26 cellular contexts compared by ENCODE assay signal in the genomic region with DNA sequence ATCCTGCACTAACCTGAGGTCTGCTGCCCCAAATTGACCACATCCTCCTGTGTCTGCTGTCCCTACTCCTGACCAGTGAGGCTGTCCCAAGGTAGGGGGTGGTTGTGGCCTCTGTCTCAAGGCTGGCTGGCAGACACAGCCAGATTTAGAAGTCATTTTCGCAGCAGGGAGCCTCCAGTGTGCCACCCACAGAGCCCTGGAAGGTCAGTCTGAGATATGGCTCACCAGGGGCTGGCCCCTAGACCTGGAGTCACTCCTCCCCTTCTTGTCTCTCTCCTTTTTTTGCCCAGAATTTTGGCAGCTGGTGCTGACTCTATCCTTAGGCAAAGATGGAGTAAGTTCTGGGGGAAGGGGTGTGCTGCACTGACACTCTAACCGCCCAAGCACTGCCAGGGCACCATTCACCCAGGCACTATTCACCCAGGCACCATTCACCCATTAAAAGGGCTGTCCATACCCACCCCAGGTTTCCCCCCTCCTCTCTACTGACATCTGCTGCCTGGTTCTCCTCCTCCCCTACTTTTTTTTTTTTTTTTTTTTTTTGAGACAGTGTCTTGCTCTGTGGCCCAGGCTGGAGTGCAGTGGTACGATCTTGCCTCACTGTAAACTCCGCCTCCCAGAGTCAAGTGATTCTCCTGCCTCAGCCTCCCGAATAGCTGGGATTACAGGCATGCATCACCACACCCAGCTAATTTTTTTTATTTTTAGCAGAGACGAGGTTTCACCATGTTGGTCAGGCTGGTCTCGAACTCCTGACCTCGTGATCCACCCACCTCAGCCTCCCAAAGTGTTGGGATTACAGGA. TPM values are rescaled to one million over a fixed set of nuclear protein-coding genes. Genes with fewer than 3 reads are reported as not detected.
DNase-seq lines count a peak whose midpoint lies in the region; ATAC-seq, FAIRE-seq and TF ChIP-seq lines count a peak whose summit lies in the region.
"Had no signal": no experiment of that assay in that cellular context is flagged by ENCODE, and none has a peak within 500 bp of the region (broad histone marks: within the 10 kb centered on the region; RNA-seq: fewer than 3 reads in every experiment).

No MANE protein-coding gene starts in this region.

- H3K9me3 Mint-ChIP-seq in endodermal cell: no peaks in the 10 kb centered on the region
- H3K9me3 Mint-ChIP-seq: CD4-positive, CD25-positive, alpha-beta regulatory T cell; T-cell had no signal

- H2BK5ac ChIP-seq in H1 (ENCODE audit: low read depth, low read length): no peak overlapping the region; the same call in 1 of the 2 replicates

- no peak overlapping the region for H3K23ac ChIP-seq in H1 (ENCODE audit: insufficient read length)

- no peaks in the 10 kb centered on the region for H3K36me3 Mint-ChIP-seq in endodermal cell (ENCODE audit: low read depth)
- H3K36me3 Mint-ChIP-seq: CD4-positive, CD25-positive, alpha-beta regulatory T cell; T-cell had no signal

- H4K20me1 ChIP-seq in KMS-11 (ENCODE audit: insufficient read depth): no peaks in the 10 kb centered on the region
- H4K20me1 ChIP-seq in H1 (replicated peaks in 1 of 2; ENCODE audit: control insufficient read depth in 1 of 2, insufficient read depth in 2 of 2, low read length in 2 of 2): peaks cover 0 to 4% of the 10 kb centered on the region in 2 experiments

- H3K18ac ChIP-seq in H1 (ENCODE audit: extremely low read depth, low read length): no peak overlapping the region

- H2BK15ac ChIP-seq in H1 (ENCODE audit: low read length): peak overlapping the region; percentile 95; the same call in 1 of the 2 replicates

- no peak overlapping the region for H3K27ac Mint-ChIP-seq in endodermal cell
- H3K27ac Mint-ChIP-seq: T-cell had no signal

- H3K4me3 Mint-ChIP-seq in endodermal cell: no peak overlapping the region
- H3K4me3 Mint-ChIP-seq: CD4-positive, CD25-positive, alpha-beta regulatory T cell; T-cell had no signal

- no peak overlapping the region for H2BK120ac ChIP-seq in H1 (replicated peaks; ENCODE audit: low read depth, low read length)

- no peak overlapping the region for H3K56ac ChIP-seq in H1 (replicated peaks; ENCODE audit: insufficient read length, low read depth, low read length)

- no peak for TF ChIP-seq POLR2A in H1 (IDR thresholded peaks at IDR 0.05; ENCODE audit: control extremely low read depth in 1 of 2, low read depth in 2 of 2, low read length in 2 of 2)

- H3K79me2 ChIP-seq in KMS-11 (ENCODE audit: insufficient read depth, low read depth) (no peaks in the 10 kb centered on the region), H1 (ENCODE audit: control insufficient read depth in 1 of 2, insufficient read depth in 2 of 2, low read length in 2 of 2) (no peaks in the 10 kb centered on the region)

- in situ Hi-C loops in KBM-7 (cut with MboI; ENCODE audit: low pct_unique_long_range_greater_than_20kb, low sequenced_read_pairs): no loop called here

- 70% methylated on average over 7 of the region's 8 CpGs; no CpG with 5 or more reads in 1 of the 2 experiments for WGBS in H1 (ENCODE audit: extremely low coverage in 1 of 2, insufficient coverage in 1 of 2, insufficient read length in 1 of 2, insufficient replicate concordance in 2 of 2, low coverage in 1 of 2, low lambda C conversion rate in 2 of 2, missing lambda C conversion rate in 1 of 2), 2 experiments
- WGBS in endodermal cell (ENCODE audit: insufficient coverage in 1 of 2, insufficient read length in 1 of 2), 2 experiments: 81 to 89% methylated on average over 6 to 8 of the region's 8 CpGs

- H3K9ac ChIP-seq in KMS-11: no peak overlapping the region
- H3K9ac ChIP-seq in H1 (replicated peaks in 1 of 4; ENCODE audit: extremely low read depth in 1 of 4, low read depth in 3 of 4, low read length in 3 of 4): no peak overlapping the region
- H3K9ac ChIP-seq in endodermal cell (ENCODE audit: extremely low read depth, low read length, poor library complexity, severe bottlenecking): no peak overlapping the region
- H3K9ac ChIP-seq: GM23248 had no signal

- H3K79me1 ChIP-seq in H1 (ENCODE audit: low read depth, low read length): no peaks in the 10 kb centered on the region

- DNase-seq in DMS53 (lab: John Stamatoyannopoulos, UW) (peak; percentile 50), DMS53 treated with DMSO at 0.1 percent for 48 hours (lab: John Stamatoyannopoulos, UW; ENCODE audit: unreplicated experiment) (no peak), A172 (ENCODE audit: low spot score) (peak; percentile 52), H1 (ENCODE audit: low read depth in 1 of 2, low spot score in 2 of 2) (no peak), KBM-7 (no peak), endodermal cell (no peak)
- DNase-seq: CD4-positive, CD25-positive, alpha-beta regulatory T cell; COR-L47; DMS 273 treated with DMSO at 0.1 percent for 48 hours; GDM1; GM23248; Karpas-422; NCI-H1092; NCI-H524 treated with DMSO at 0.1 percent for 48 hours; RPMI8226; SIG-M5; T-cell had no signal

- H2AK5ac ChIP-seq in H1 (ENCODE audit: low read depth, low read length): no peak overlapping the region; the same call in 1 of the 2 replicates

- no peak for TF ChIP-seq RAD21 in H1 (IDR thresholded peaks at IDR 0.05 in 1 of 2, conservative IDR thresholded peaks at IDR 0.05 in 1 of 2; ENCODE audit: low read depth in 2 of 2, low read length in 2 of 2)

- peaks cover 16% of the 10 kb centered on the region for H3K4me1 Mint-ChIP-seq in endodermal cell

- H4K91ac ChIP-seq in H1 (replicated peaks; ENCODE audit: insufficient read length, low read length): no peak overlapping the region

- H3K27me3 ChIP-seq in KMS-11 (ENCODE audit: insufficient read depth, low read depth) (peaks cover 4% of the 10 kb centered on the region), H1 (replicated peaks in 1 of 4; ENCODE audit: control insufficient read depth in 3 of 4, extremely low read depth in 1 of 4, insufficient read depth in 3 of 4, low read length in 3 of 4) (peaks cover 24 to 55% (median 45%) of the 10 kb centered on the region in 4 experiments), endodermal cell (ENCODE audit: control insufficient read depth, insufficient read depth, low read length, poor library complexity, severe bottlenecking) (peaks cover 62% of the 10 kb centered on the region)

- no peak overlapping the region for H4K5ac ChIP-seq in H1 (ENCODE audit: insufficient read length, low read depth, low read length)

- H2BK20ac ChIP-seq in H1 (ENCODE audit: low read length): 0 out of 2 replicates have a peak overlapping the region, but pooled peaks have one; percentile 18

- H3K4ac ChIP-seq in H1 (replicated peaks; ENCODE audit: insufficient read length, low read depth, low read length): no peak overlapping the region

- H3K23me2 ChIP-seq in H1 (ENCODE audit: low read depth, low read length): no peaks in the 10 kb centered on the region; the same call in 1 of the 2 replicates

- no peak for ATAC-seq in HG02642 (IDR thresholded peaks at IDR 0.05; ENCODE audit: poor library complexity, unreplicated experiment)
- ATAC-seq: HCT116, SK-N-SH treated with all-trans-retinoic acid at 6 μM for 48 hours, T-cell had no signal

- H3K27me3 Mint-ChIP-seq in endodermal cell (ENCODE audit: insufficient read depth): peaks cover 76% of the 10 kb centered on the region

- H3K9me3 ChIP-seq in H1 (ENCODE audit: insufficient read depth in 2 of 2, low read depth in 1 of 2, low read length in 1 of 2) (no peaks in the 10 kb centered on the region), endodermal cell (ENCODE audit: control insufficient read depth, low read length) (no peaks in the 10 kb centered on the region)

- no peak overlapping the region for H4K8ac ChIP-seq in H1 (ENCODE audit: extremely low read depth, insufficient read depth, low read length)

- CTCF ChIA-PET in H1 (lab: Charles Lee; ENCODE audit: partially characterized antibody): interaction anchor here (1.3 to 40.8 kb wide), 6 partner anchors 0 to 352 kb away, joined by 4 to 1336 read pairs (median 110); partner anchors contain the start of genes ARF3, DDN, PRKAG1 and WNT1

- peaks cover 21% of the 10 kb centered on the region for H3K4me1 ChIP-seq in KMS-11 (ENCODE audit: low read depth, poor library complexity, severe bottlenecking)
- H3K4me1 ChIP-seq in H1 (replicated peaks in 1 of 4; ENCODE audit: control insufficient read depth in 3 of 4, insufficient read depth in 4 of 4, low read length in 3 of 4): peaks cover 2 to 8% (median 4%) of the 10 kb centered on the region in 4 experiments; a peak in 5 of 7 replicates
- peaks cover 8% of the 10 kb centered on the region for H3K4me1 ChIP-seq in endodermal cell (ENCODE audit: control insufficient read depth, insufficient read depth, low read length)

- no peak for FAIRE-seq in H1 (lab: Jason Lieb, UNC)
- FAIRE-seq: GM19239 had no signal

- H3K4me3 ChIP-seq in KMS-11 (IDR thresholded peaks at IDR 0.05; ENCODE audit: insufficient read depth, low read depth, low read length): no peak overlapping the region
- no peak overlapping the region for H3K4me3 ChIP-seq in H1 (ENCODE audit: extremely low read depth in 1 of 4, insufficient read depth in 2 of 4, low read depth in 3 of 4, low read length in 4 of 4)
- H3K4me3 ChIP-seq in endodermal cell (ENCODE audit: low read length): no peak overlapping the region
- H3K4me3 ChIP-seq: GM23248 had no signal

- H2AFZ ChIP-seq in KMS-11 (ENCODE audit: low read depth) (0 out of 2 replicates have a peak overlapping the region, but pooled peaks have one; percentile 3), H1 (ENCODE audit: low read length) (no peak overlapping the region)
- H2AFZ ChIP-seq: GM23248 had no signal

- no peak for TF ChIP-seq CTCF in KMS-11 (conservative IDR thresholded peaks at IDR 0.05; ENCODE audit: low read depth, low read length)
- TF ChIP-seq CTCF in H1 (IDR thresholded peaks at IDR 0.05; ENCODE audit: control extremely low read depth in 1 of 3, insufficient read depth in 1 of 3, low read depth in 1 of 3, low read length in 3 of 3): no peak
- TF ChIP-seq CTCF in endodermal cell (conservative IDR thresholded peaks at IDR 0.05): no peak

- H3K27ac ChIP-seq in KMS-11: no peak overlapping the region
- H3K27ac ChIP-seq in H1 (ENCODE audit: low read depth, low read length): no peak overlapping the region
- H3K27ac ChIP-seq in endodermal cell (ENCODE audit: low read depth, low read length): no peak overlapping the region
- H3K27ac ChIP-seq: 22Rv1, GM23248 had no signal

- H3K4me2 ChIP-seq in KMS-11: no peak overlapping the region
- no peak overlapping the region for H3K4me2 ChIP-seq in H1 (ENCODE audit: insufficient read depth in 1 of 2, low read depth in 2 of 2, low read length in 2 of 2)

- POLR2A ChIA-PET in H1 (lab: Charles Lee; ENCODE audit: partially characterized antibody): interaction anchor here (1.0 to 4.0 kb wide), 5 partner anchors 10 to 126 kb away, joined by 3 to 18 read pairs (median 3); partner anchors contain the start of genes ARF3 and RND1

- no peak overlapping the region for H3K14ac ChIP-seq in H1 (ENCODE audit: insufficient read length)

- no peak for TF ChIP-seq EP300 in H1 (IDR thresholded peaks at IDR 0.05; ENCODE audit: borderline replicate concordance in 1 of 2, low read depth in 2 of 2, low read length in 2 of 2)

- peak overlapping the region; percentile 68; the same call in 1 of the 2 replicates for H2BK12ac ChIP-seq in H1 (ENCODE audit: low read depth, low read length)

- H3K36me3 ChIP-seq in KMS-11 (ENCODE audit: insufficient read depth) (no peaks in the 10 kb centered on the region), H1 (ENCODE audit: control insufficient read depth in 2 of 4, insufficient read depth in 4 of 4, low read length in 3 of 4) (no peaks in the 10 kb centered on the region), endodermal cell (ENCODE audit: control insufficient read depth, insufficient read depth, low read length) (no peaks in the 10 kb centered on the region)

RNA-seq across cellular contexts. Expression of gene DDN, which starts 7.7 kb away (rescaled TPM):
- 0.03 and 0.19 TPM in 2 replicates for total RNA-seq in A172 (2014; rRNA removed; shearing (Covaris generic))
- 0.21 and 0.30 TPM in 2 replicates for total RNA-seq in H1 (2021; fragmentation: NEBNext Ultra II Directional; extraction: Animal tissue kit (Norgen Biotek cat#: 25700))
- polyA plus RNA-seq in H1 (2011; rRNA removed): 0.14 and 0.20 TPM in 2 replicates
- polyA plus RNA-seq in H1 (2011; cell fraction: cytosol; rRNA removed): 0.23 TPM
- 0.26 TPM for polyA plus RNA-seq in H1 (2011; cell fraction: nucleus; rRNA removed)
- 0.19 to 0.25 TPM (median 0.23 TPM) in 3 of 4 replicates, not detected in the other for polyA plus RNA-seq in H1 (2012, experiment 1 of 2)
- polyA plus RNA-seq in H1 (2012, experiment 2 of 2): 0.29 TPM
- 0.08 TPM for polyA plus RNA-seq in H1 (2013, experiment 1 of 2)
- polyA plus RNA-seq in H1 (2013, experiment 2 of 2): 0.11 TPM
- 0.05 and 0.09 TPM in 2 replicates for polyA minus RNA-seq in H1 (2011; rRNA and poly(A)+ RNA removed)
- polyA minus RNA-seq in H1 (2011; cell fraction: cytosol; rRNA and poly(A)+ RNA removed): not detected
- polyA minus RNA-seq in H1 (2011; cell fraction: nucleus; rRNA and poly(A)+ RNA removed): 0.20 TPM
- total RNA-seq in endodermal cell: under 1 TPM; 0.31 to 0.33 TPM
- 1.2 TPM for polyA plus RNA-seq in endodermal cell (2013, experiment 1 of 2)
- 0.79 TPM for polyA plus RNA-seq in endodermal cell (2013, experiment 2 of 2)
- total RNA-seq: GM23248 had no signal
- polyA plus RNA-seq: CD4-positive, CD25-positive, alpha-beta regulatory T cell; GM23248 had no signal

RNA-seq across cellular contexts. Expression of gene WNT1, which starts 13.3 kb away (rescaled TPM):
- total RNA-seq in A172 (2014; rRNA removed; shearing (Covaris generic)): not detected in 2 replicates
- total RNA-seq in H1 (2021; fragmentation: NEBNext Ultra II Directional; extraction: Animal tissue kit (Norgen Biotek cat#: 25700)): not detected in 2 replicates
- polyA plus RNA-seq in H1 (2011; rRNA removed): not detected in 2 replicates
- polyA plus RNA-seq in H1 (2011; cell fraction: cytosol; rRNA removed): not detected
- not detected for polyA plus RNA-seq in H1 (2011; cell fraction: nucleus; rRNA removed)
- polyA plus RNA-seq in H1 (2012, experiment 1 of 2): not detected in 4 replicates
- polyA plus RNA-seq in H1 (2012, experiment 2 of 2): not detected
- not detected for polyA plus RNA-seq in H1 (2013, experiment 1 of 2)
- polyA plus RNA-seq in H1 (2013, experiment 2 of 2): not detected
- not detected in 2 replicates for polyA minus RNA-seq in H1 (2011; rRNA and poly(A)+ RNA removed)
- polyA minus RNA-seq in H1 (2011; cell fraction: cytosol; rRNA and poly(A)+ RNA removed): not detected
- not detected for polyA minus RNA-seq in H1 (2011; cell fraction: nucleus; rRNA and poly(A)+ RNA removed)
- not detected for total RNA-seq in endodermal cell
- polyA plus RNA-seq in endodermal cell (2013, experiment 1 of 2): 31.2 TPM
- 22.4 TPM for polyA plus RNA-seq in endodermal cell (2013, experiment 2 of 2)
- total RNA-seq: Daoy, GM23248, MCF 10A had no signal
- polyA plus RNA-seq: AG04450, GM23248 had no signal

RNA-seq across cellular contexts. Expression of gene WNT10B, which starts 19.9 kb away (rescaled TPM):
- 0.36 and 1.5 TPM in 2 replicates for total RNA-seq in A172 (2014; rRNA removed; shearing (Covaris generic))
- 0.25 and 0.26 TPM in 2 replicates for total RNA-seq in H1 (2021; fragmentation: NEBNext Ultra II Directional; extraction: Animal tissue kit (Norgen Biotek cat#: 25700))
- 1.8 and 1.9 TPM in 2 replicates for polyA plus RNA-seq in H1 (2011; rRNA removed)
- 1.5 TPM for polyA plus RNA-seq in H1 (2011; cell fraction: cytosol; rRNA removed)
- 1.5 TPM for polyA plus RNA-seq in H1 (2011; cell fraction: nucleus; rRNA removed)
- polyA plus RNA-seq in H1 (2012, experiment 1 of 2): 0.76 to 1.6 TPM (median 1.5 TPM) in 4 replicates
- polyA plus RNA-seq in H1 (2012, experiment 2 of 2): 1.1 TPM
- polyA plus RNA-seq in H1 (2013, experiment 1 of 2): 0.04 TPM
- polyA plus RNA-seq in H1 (2013, experiment 2 of 2): 0.06 TPM
- polyA minus RNA-seq in H1 (2011; rRNA and poly(A)+ RNA removed): 0.16 and 0.54 TPM in 2 replicates
- 1.6 TPM for polyA minus RNA-seq in H1 (2011; cell fraction: cytosol; rRNA and poly(A)+ RNA removed)
- 0.30 TPM for polyA minus RNA-seq in H1 (2011; cell fraction: nucleus; rRNA and poly(A)+ RNA removed)
- under 1 TPM; 0.20 to 0.29 TPM for total RNA-seq in endodermal cell
- polyA plus RNA-seq in endodermal cell (2013, experiment 1 of 2): 10.8 TPM
- 7.3 TPM for polyA plus RNA-seq in endodermal cell (2013, experiment 2 of 2)
- polyA plus RNA-seq: CD4-positive, CD25-positive, alpha-beta regulatory T cell had no signal

RNA-seq across cellular contexts. Expression of gene PRKAG1, which starts 27.1 kb away (rescaled TPM):
- total RNA-seq in A172 (2014; rRNA removed; shearing (Covaris generic)): 71.9 and 98.1 TPM in 2 replicates
- total RNA-seq in H1 (2021; fragmentation: NEBNext Ultra II Directional; extraction: Animal tissue kit (Norgen Biotek cat#: 25700)): 36.3 and 38.6 TPM in 2 replicates
- 32.3 and 57.5 TPM in 2 replicates for polyA plus RNA-seq in H1 (2011; rRNA removed)
- polyA plus RNA-seq in H1 (2011; cell fraction: cytosol; rRNA removed): 43.9 TPM
- 20.4 TPM for polyA plus RNA-seq in H1 (2011; cell fraction: nucleus; rRNA removed)
- polyA plus RNA-seq in H1 (2012, experiment 1 of 2): 41.3 to 53.9 TPM (median 44.4 TPM) in 4 replicates
- 35.5 TPM for polyA plus RNA-seq in H1 (2012, experiment 2 of 2)
- polyA plus RNA-seq in H1 (2013, experiment 1 of 2): 37.2 TPM
- polyA plus RNA-seq in H1 (2013, experiment 2 of 2): 38.9 TPM
- polyA minus RNA-seq in H1 (2011; rRNA and poly(A)+ RNA removed): 27.7 and 50.1 TPM in 2 replicates
- polyA minus RNA-seq in H1 (2011; cell fraction: cytosol; rRNA and poly(A)+ RNA removed): 17.1 TPM
- polyA minus RNA-seq in H1 (2011; cell fraction: nucleus; rRNA and poly(A)+ RNA removed): 14.7 TPM
- total RNA-seq in endodermal cell: 10 to 100 TPM; 27.6 to 38.1 TPM
- polyA plus RNA-seq in endodermal cell (2013, experiment 1 of 2): 45.4 TPM
- polyA plus RNA-seq in endodermal cell (2013, experiment 2 of 2): 36.6 TPM

RNA-seq across cellular contexts. Expression of gene ARF3, which starts 34.2 kb away (rescaled TPM):
- 51.9 and 78.9 TPM in 2 replicates for total RNA-seq in A172 (2014; rRNA removed; shearing (Covaris generic))
- total RNA-seq in H1 (2021; fragmentation: NEBNext Ultra II Directional; extraction: Animal tissue kit (Norgen Biotek cat#: 25700)): 250 and 251 TPM in 2 replicates
- polyA plus RNA-seq in H1 (2011; rRNA removed): 231 and 262 TPM in 2 replicates
- 269 TPM for polyA plus RNA-seq in H1 (2011; cell fraction: cytosol; rRNA removed)
- 156 TPM for polyA plus RNA-seq in H1 (2011; cell fraction: nucleus; rRNA removed)
- polyA plus RNA-seq in H1 (2012, experiment 1 of 2): 234 to 285 TPM (median 262 TPM) in 4 replicates
- polyA plus RNA-seq in H1 (2012, experiment 2 of 2): 231 TPM
- 84.2 TPM for polyA plus RNA-seq in H1 (2013, experiment 1 of 2)
- polyA plus RNA-seq in H1 (2013, experiment 2 of 2): 90.0 TPM
- polyA minus RNA-seq in H1 (2011; rRNA and poly(A)+ RNA removed): 191 and 260 TPM in 2 replicates
- 89.5 TPM for polyA minus RNA-seq in H1 (2011; cell fraction: cytosol; rRNA and poly(A)+ RNA removed)
- 68.0 TPM for polyA minus RNA-seq in H1 (2011; cell fraction: nucleus; rRNA and poly(A)+ RNA removed)
- 100 to 1,000 TPM; 237 to 288 TPM for total RNA-seq in endodermal cell
- 112 TPM for polyA plus RNA-seq in endodermal cell (2013, experiment 1 of 2)
- polyA plus RNA-seq in endodermal cell (2013, experiment 2 of 2): 102 TPM

Comparison
In these comparisons a context has a peak if more than half of its experiments do, and no peak if none do; other contexts are left out.
1. DNase-seq: peak in DMS53 (single experiment) and A172 (single experiment); none in DMS53 treated with DMSO at 0.1 percent for 48 hours (single experiment), H1 (0 of 2), KBM-7 (single experiment) and endodermal cell (single experiment).